In the genomic region with DNA sequence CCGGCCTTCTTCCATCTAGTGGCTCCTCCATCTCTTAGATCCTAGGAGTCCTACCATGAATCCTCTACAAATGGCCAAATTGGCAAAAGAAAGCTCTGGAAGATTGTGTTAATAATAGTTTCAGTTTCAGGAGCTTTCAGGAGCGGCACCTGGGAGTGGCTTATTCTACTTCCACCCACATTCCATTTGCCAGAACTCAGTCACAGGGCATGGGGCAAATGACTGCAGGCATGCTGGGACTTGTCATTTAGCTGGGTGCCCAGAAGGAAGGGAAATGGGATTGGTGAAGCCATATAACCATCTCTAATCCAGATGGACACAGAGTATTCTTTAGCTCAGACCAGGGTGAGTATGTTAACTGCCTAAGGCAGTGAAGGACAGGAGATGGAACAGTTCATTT, we compare ENCODE assay signal across 1 cellular context.
TF ChIP-seq lines count a peak whose summit lies in the region.

No MANE protein-coding gene starts in this region.

TF ChIP-seq in WTC11, 78 proteins besides CTCF, POLR2A, EP300 and RAD21 (continued from another document):
- TF ChIP-seq, protein P1, sequence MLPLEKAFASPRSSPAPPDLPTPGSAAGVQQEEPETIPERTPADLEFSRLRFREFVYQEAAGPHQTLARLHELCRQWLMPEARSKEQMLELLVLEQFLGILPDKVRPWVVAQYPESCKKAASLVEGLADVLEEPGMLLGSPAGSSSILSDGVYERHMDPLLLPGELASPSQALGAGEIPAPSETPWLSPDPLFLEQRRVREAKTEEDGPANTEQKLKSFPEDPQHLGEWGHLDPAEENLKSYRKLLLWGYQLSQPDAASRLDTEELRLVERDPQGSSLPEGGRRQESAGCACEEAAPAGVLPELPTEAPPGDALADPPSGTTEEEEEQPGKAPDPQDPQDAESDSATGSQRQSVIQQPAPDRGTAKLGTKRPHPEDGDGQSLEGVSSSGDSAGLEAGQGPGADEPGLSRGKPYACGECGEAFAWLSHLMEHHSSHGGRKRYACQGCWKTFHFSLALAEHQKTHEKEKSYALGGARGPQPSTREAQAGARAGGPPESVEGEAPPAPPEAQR (CRISPR knock-in tag; IDR thresholded peaks at IDR 0.05): no peak
